18 cellular contexts compared by ENCODE assay signal in genomic region chr9:137669261-137669672, GRCh38. TPM values are rescaled to one million over a fixed set of nuclear protein-coding genes. Genes with fewer than 3 reads are reported as not detected.
A peak's percentile ranks its signal among the peaks of the same experiment; 100 is the strongest.
DNase-seq lines count a peak whose midpoint lies in the region; ATAC-seq and TF ChIP-seq lines count a peak whose summit lies in the region.
"Had no signal": no experiment of that assay in that cellular context is flagged by ENCODE, and none has a peak within 500 bp of the region (broad histone marks: within the 10 kb centered on the region; RNA-seq: fewer than 3 reads in every experiment).

No MANE protein-coding gene starts in this region.

- H3K4me3 ChIP-seq in BE2C (ENCODE audit: low read depth, low read length) (no peak overlapping the region), NB4 (ENCODE audit: low read depth, low read length) (no peak overlapping the region), lower leg skin (ENCODE audit: low read depth, poor library complexity, severe bottlenecking) (no peak overlapping the region)
- H3K4me3 ChIP-seq: BLaER1, gastrocnemius medialis had no signal

- no peaks in the 10 kb centered on the region for H3K27me3 Mint-ChIP-seq in chondrocyte (ENCODE audit: low read depth)
- H3K27me3 Mint-ChIP-seq in naive thymus-derived CD8-positive, alpha-beta T cell, result no peaks in the 10 kb centered on the region
- H3K27me3 Mint-ChIP-seq in activated CD4-positive, alpha-beta memory T cell treated with anti-CD3 and anti-CD28 coated beads for 36 hours, result no peaks in the 10 kb centered on the region

- no peak overlapping the region for H3K4me3 Mint-ChIP-seq in chondrocyte (ENCODE audit: unreplicated experiment)
- H3K4me3 Mint-ChIP-seq in naive thymus-derived CD8-positive, alpha-beta T cell, result peak overlapping the region in 4 of 10 donors; percentile 15 to 56 (median 48)
- no peak overlapping the region for H3K4me3 Mint-ChIP-seq in activated CD4-positive, alpha-beta memory T cell treated with anti-CD3 and anti-CD28 coated beads for 36 hours
- H3K4me3 Mint-ChIP-seq: neural crest cell had no signal

- TF ChIP-seq POLR2A in NB4 (IDR thresholded peaks at IDR 0.05; ENCODE audit: extremely low read depth, insufficient read length) (no peak), lower leg skin (IDR thresholded peaks at IDR 0.05) (no peak)

- no peaks in the 10 kb centered on the region for H3K36me3 ChIP-seq in BE2C
- H3K36me3 ChIP-seq: gastrocnemius medialis had no signal

- no peaks in the 10 kb centered on the region for H3K9me3 ChIP-seq in BE2C
- H3K9me3 ChIP-seq: BLaER1, gastrocnemius medialis had no signal

- no peaks in the 10 kb centered on the region for H3K9me3 Mint-ChIP-seq in chondrocyte (ENCODE audit: low read depth)
- H3K9me3 Mint-ChIP-seq in naive thymus-derived CD8-positive, alpha-beta T cell, result no peaks in the 10 kb centered on the region
- no peaks in the 10 kb centered on the region for H3K9me3 Mint-ChIP-seq in activated CD4-positive, alpha-beta memory T cell treated with anti-CD3 and anti-CD28 coated beads for 36 hours
- H3K9me3 Mint-ChIP-seq: neural crest cell had no signal

- POLR2A ChIA-PET in naive thymus-derived CD8-positive, alpha-beta T cell (lab: Charles Lee), result no interaction called here
- POLR2A ChIA-PET in activated CD4-positive, alpha-beta memory T cell treated with anti-CD3 and anti-CD28 coated beads for 36 hours (lab: Charles Lee), result no interaction called here

- CTCF ChIA-PET in activated CD4-positive, alpha-beta memory T cell treated with anti-CD3 and anti-CD28 coated beads for 36 hours (lab: Charles Lee), result interaction anchor here (0.8 kb wide), 1 partner anchor 10 kb away, joined by 3 read pairs; no protein-coding TSS in a partner anchor

- no peaks in the 10 kb centered on the region for H3K27me3 ChIP-seq in BE2C
- H3K27me3 ChIP-seq: BLaER1, gastrocnemius medialis had no signal

- peak; percentile 28 for DNase-seq in BE2C
- peak; percentile 36 for DNase-seq in NB4 (ENCODE audit: low read depth)
- DNase-seq in chondrocyte (ENCODE audit: low spot score), result peak; percentile 96
- DNase-seq in naive thymus-derived CD8-positive, alpha-beta T cell, result no peak
- DNase-seq in activated CD4-positive, alpha-beta memory T cell treated with anti-CD3 and anti-CD28 coated beads for 36 hours, result no peak
- no peak for DNase-seq in NCI-H146 (lab: John Stamatoyannopoulos, UW)
- no peak for DNase-seq in lower leg skin (ENCODE audit: low spot score in 2 of 2)
- DNase-seq: activated CD4-positive, alpha-beta T cell treated with anti-CD3 and anti-CD28 coated beads for 4 hours; activated gamma-delta T cell treated with Interleukin-2 at 50 U/mL for 16 hours; gastrocnemius medialis; GDM1; kidney glomerular epithelial cell; NCI-H1417; NCI-H82 had no signal

- intact Hi-C loops in activated CD4-positive, alpha-beta memory T cell treated with anti-CD3 and anti-CD28 coated beads for 36 hours (cut with micrococcal nuclease), result no loop called here
- intact Hi-C loops in lower leg skin (cut with DNase I; ENCODE audit: low total_unique reads), result no loop called here

- peaks cover 25% of the 10 kb centered on the region for H3K4me1 ChIP-seq in BE2C

- H3K4me1 Mint-ChIP-seq in chondrocyte (ENCODE audit: low read depth), result peaks cover 44% of the 10 kb centered on the region
- H3K4me1 Mint-ChIP-seq in naive thymus-derived CD8-positive, alpha-beta T cell, result peaks cover 37 to 80% (median 69%) of the 10 kb centered on the region in 4 donors
- peaks cover 44% of the 10 kb centered on the region for H3K4me1 Mint-ChIP-seq in activated CD4-positive, alpha-beta memory T cell treated with anti-CD3 and anti-CD28 coated beads for 36 hours (ENCODE audit: low read depth)

- no peak for ATAC-seq in naive thymus-derived CD8-positive, alpha-beta T cell
- no peak for ATAC-seq in GM18867 (IDR thresholded peaks at IDR 0.05; ENCODE audit: unreplicated experiment)
- ATAC-seq: gastrocnemius medialis, SK-N-SH treated with all-trans-retinoic acid at 6 μM for 48 hours had no signal

- no peak for TF ChIP-seq CTCF in BE2C (IDR thresholded peaks at IDR 0.05; ENCODE audit: low read depth, low read length)
- TF ChIP-seq CTCF in NB4 (IDR thresholded peaks at IDR 0.05; ENCODE audit: low read depth, low read length), result no peak
- TF ChIP-seq CTCF in chondrocyte (IDR thresholded peaks at IDR 0.05), result no peak
- TF ChIP-seq CTCF in lower leg skin (IDR thresholded peaks at IDR 0.05), result no peak

- peaks cover 10% of the 10 kb centered on the region for H3K36me3 Mint-ChIP-seq in chondrocyte (ENCODE audit: low read depth)
- peaks cover 0 to 28% (median 4%) of the 10 kb centered on the region in 3 donors for H3K36me3 Mint-ChIP-seq in naive thymus-derived CD8-positive, alpha-beta T cell
- peaks cover 7% of the 10 kb centered on the region for H3K36me3 Mint-ChIP-seq in activated CD4-positive, alpha-beta memory T cell treated with anti-CD3 and anti-CD28 coated beads for 36 hours

- WGBS in lower leg skin, 2 donors, result 84 to 87% methylated on average over 23 of the region's 23 CpGs

- H3K27ac Mint-ChIP-seq in chondrocyte (ENCODE audit: unreplicated experiment), result no peak overlapping the region
- peak overlapping the region in 8 of 10 donors; percentile 24 to 93 (median 59) for H3K27ac Mint-ChIP-seq in naive thymus-derived CD8-positive, alpha-beta T cell
- no peak overlapping the region for H3K27ac Mint-ChIP-seq in activated CD4-positive, alpha-beta memory T cell treated with anti-CD3 and anti-CD28 coated beads for 36 hours

RNA-seq across cellular contexts. Expression of gene EHMT1, which starts 50.5 kb away (rescaled TPM):
- polyA plus RNA-seq in BE2C (2012; ENCODE audit: insufficient read depth, insufficient read length, low read depth), result 130 TPM
- total RNA-seq in chondrocyte (59.6 to 92.3 TPM (median 61.0 TPM) in 3 replicates), lower leg skin (100 to 1,000 TPM in 1 of 4 donors, 10 to 100 TPM in 3; 64.2 to 128 (median 73.2) TPM)
- total RNA-seq in naive thymus-derived CD8-positive, alpha-beta T cell, result 100 to 1,000 TPM; 111 to 113 TPM
- polyA plus RNA-seq in naive thymus-derived CD8-positive, alpha-beta T cell, result 10 to 100 TPM; 20.9 to 34.4 (median 23.0) TPM
- 10 to 100 TPM; 66.0 to 70.8 TPM for total RNA-seq in activated CD4-positive, alpha-beta memory T cell treated with anti-CD3 and anti-CD28 coated beads for 36 hours

Comparison
In these comparisons a context has a peak if more than half of its experiments do, and no peak if none do; other contexts are left out.
1. DNase-seq: peak in BE2C (single experiment), NB4 (single experiment) and chondrocyte (single experiment); none in naive thymus-derived CD8-positive, alpha-beta T cell (0 of 10), activated CD4-positive, alpha-beta memory T cell treated with anti-CD3 and anti-CD28 coated beads for 36 hours (single experiment), NCI-H146 (single experiment) and lower leg skin (0 of 2).
2. H3K27ac Mint-ChIP-seq: peak in naive thymus-derived CD8-positive, alpha-beta T cell (8 of 10); none in chondrocyte (single experiment) and activated CD4-positive, alpha-beta memory T cell treated with anti-CD3 and anti-CD28 coated beads for 36 hours (single experiment).